ENCODE assay signal across 24 cellular contexts in the genomic region with DNA sequence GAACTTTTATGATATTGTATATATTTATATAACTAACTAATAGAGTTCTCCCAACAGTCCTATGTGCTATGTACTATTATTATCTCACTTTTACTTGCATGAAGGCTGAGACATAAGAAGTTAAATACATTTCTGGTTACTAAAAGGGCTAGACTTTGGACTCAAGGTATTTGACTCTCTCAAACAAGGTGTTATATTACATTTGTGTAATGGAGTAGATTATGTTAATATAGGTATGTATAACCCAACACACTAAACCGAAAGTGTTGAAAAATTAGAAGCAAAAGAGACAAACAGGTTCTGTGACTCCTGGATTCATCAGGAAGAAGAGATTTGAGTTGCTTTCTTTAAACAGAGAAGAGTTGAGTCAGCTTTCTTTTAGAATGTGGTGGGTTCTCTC.
A peak's percentile ranks its signal among the peaks of the same experiment; 100 is the strongest.
DNase-seq lines count a peak whose midpoint lies in the region; ATAC-seq and TF ChIP-seq lines count a peak whose summit lies in the region.
"Had no signal": no experiment of that assay in that cellular context is flagged by ENCODE, and none has a peak within 500 bp of the region (broad histone marks: within the 10 kb centered on the region; RNA-seq: fewer than 3 reads in every experiment).

No MANE protein-coding gene starts in this region.

- H3K9me3 Mint-ChIP-seq in activated CD4-positive, alpha-beta T cell treated with anti-CD3 and anti-CD28 coated beads, Interleukin-2, amount 10 ng/mL, durations not matched to agents 7 days and 5 days = no peaks in the 10 kb centered on the region
- H3K9me3 Mint-ChIP-seq: CD8-positive, alpha-beta memory T cell had no signal

- peak overlapping the region in 1 of 4 donors; percentile 19 for H3K27ac ChIP-seq in body of pancreas
- H3K27ac ChIP-seq in RWPE1 = no peak overlapping the region

- H3K4me1 ChIP-seq in body of pancreas (no peaks in the 10 kb centered on the region), mucosa of stomach (ENCODE audit: control insufficient read depth, insufficient read depth, low read length) (peaks cover 18% of the 10 kb centered on the region)
- H3K4me1 ChIP-seq: BE2C had no signal

- no peaks in the 10 kb centered on the region for H3K27me3 ChIP-seq in body of pancreas
- H3K27me3 ChIP-seq in mucosa of stomach (ENCODE audit: control insufficient read depth, insufficient read depth, low read length) = no peaks in the 10 kb centered on the region
- H3K27me3 ChIP-seq: BE2C had no signal

- POLR2A ChIA-PET in activated CD4-positive, alpha-beta T cell treated with anti-CD3 and anti-CD28 coated beads, Interleukin-2, amount 10 ng/mL, durations not matched to agents 7 days and 5 days (lab: Charles Lee) = no interaction called here
- POLR2A ChIA-PET in RWPE1 (lab: Yijun Ruan, JAX; ENCODE audit: low non-redundant PET) = no interaction called here

- H3K36me3 Mint-ChIP-seq in activated CD4-positive, alpha-beta T cell treated with anti-CD3 and anti-CD28 coated beads, Interleukin-2, amount 10 ng/mL, durations not matched to agents 7 days and 5 days (ENCODE audit: low read depth) = no peaks in the 10 kb centered on the region
- H3K36me3 Mint-ChIP-seq: CD14-positive monocyte had no signal

- intact Hi-C loops in body of pancreas (cut with DNase I) = no loop called here

- H3K4me1 Mint-ChIP-seq in activated CD4-positive, alpha-beta T cell treated with anti-CD3 and anti-CD28 coated beads, Interleukin-2, amount 10 ng/mL, durations not matched to agents 7 days and 5 days = peaks cover 2% of the 10 kb centered on the region
- H3K4me1 Mint-ChIP-seq: CD8-positive, alpha-beta memory T cell had no signal

- H3K4me3 Mint-ChIP-seq in activated CD4-positive, alpha-beta T cell treated with anti-CD3 and anti-CD28 coated beads, Interleukin-2, amount 10 ng/mL, durations not matched to agents 7 days and 5 days = no peak overlapping the region
- H3K4me3 Mint-ChIP-seq: CD8-positive, alpha-beta memory T cell had no signal

- no peak for TF ChIP-seq CTCF in body of pancreas (IDR thresholded peaks at IDR 0.05)
- TF ChIP-seq CTCF in RWPE1 (conservative IDR thresholded peaks at IDR 0.05; ENCODE audit: low read depth) = no peak

- H3K4me3 ChIP-seq in body of pancreas (no peak overlapping the region), mucosa of stomach (ENCODE audit: low read length) (no peak overlapping the region)

- peaks cover 40% of the 10 kb centered on the region for H3K27me3 Mint-ChIP-seq in activated CD4-positive, alpha-beta T cell treated with anti-CD3 and anti-CD28 coated beads, Interleukin-2, amount 10 ng/mL, durations not matched to agents 7 days and 5 days

- H3K9ac ChIP-seq in mucosa of stomach (ENCODE audit: low read length) = peak overlapping the region; percentile 24

- no peak for TF ChIP-seq POLR2A in body of pancreas (IDR thresholded peaks at IDR 0.05)

- CTCF ChIA-PET in activated CD4-positive, alpha-beta T cell treated with anti-CD3 and anti-CD28 coated beads, Interleukin-2, amount 10 ng/mL, durations not matched to agents 7 days and 5 days (lab: Charles Lee) = no interaction called here
- CTCF ChIA-PET in RWPE1 (lab: Yijun Ruan, JAX) = no interaction called here

- WGBS in body of pancreas, 2 donors = 15 to 18% methylated on average over 1 of the region's 1 CpG

- H3K27ac Mint-ChIP-seq in activated CD4-positive, alpha-beta T cell treated with anti-CD3 and anti-CD28 coated beads, Interleukin-2, amount 10 ng/mL, durations not matched to agents 7 days and 5 days = no peak overlapping the region
- H3K27ac Mint-ChIP-seq: CD14-positive monocyte; CD8-positive, alpha-beta memory T cell had no signal

- H3K9me3 ChIP-seq in body of pancreas = no peaks in the 10 kb centered on the region
- H3K9me3 ChIP-seq in mucosa of stomach (ENCODE audit: control insufficient read depth, low read length) = no peaks in the 10 kb centered on the region
- H3K9me3 ChIP-seq: BE2C had no signal

- no peaks in the 10 kb centered on the region for H3K36me3 ChIP-seq in body of pancreas (replicated peaks in 1 of 2; ENCODE audit: insufficient read depth in 1 of 2, low read depth in 2 of 2)
- no peaks in the 10 kb centered on the region for H3K36me3 ChIP-seq in mucosa of stomach (ENCODE audit: control insufficient read depth, insufficient read depth, low read length)
- H3K36me3 ChIP-seq: BE2C had no signal

- peak; percentile 36 for DNase-seq in DMS53 (lab: John Stamatoyannopoulos, UW)
- no peak for DNase-seq in DMS53 treated with DMSO at 0.1 percent for 48 hours (lab: John Stamatoyannopoulos, UW; ENCODE audit: unreplicated experiment)
- DNase-seq in HT-29 (ENCODE audit: low spot score) = peak; percentile 2
- DNase-seq in body of pancreas = no peak
- no peak for DNase-seq in activated CD4-positive, alpha-beta T cell treated with anti-CD3 and anti-CD28 coated beads, Interleukin-2, amount 10 ng/mL, durations not matched to agents 7 days and 5 days
- no peak for DNase-seq in stimulated activated naive CD4-positive, alpha-beta T cell (lab: John Stamatoyannopoulos, UW)
- no peak for DNase-seq in RWPE1 (ENCODE audit: low spot score)
- DNase-seq: 8988T; ACHN; BE2C; CD8-positive, alpha-beta memory T cell; KG1; MM.1S; NCI-H1417; NCI-H1694; NCI-H2029 treated with DMSO at 0.1 percent for 48 hours; NCI-H2171 treated with DMSO at 0.1 percent for 48 hours; NCI-H345; NCI-H510A treated with DMSO at 0.1 percent for 48 hours; NCI-H774; SHP77 treated with DMSO at 0.1 percent for 48 hours had no signal

- ATAC-seq in body of pancreas = peak; percentile 77
- ATAC-seq: Panc1 had no signal

Comparison
In these comparisons a context has a peak if more than half of its experiments do, and no peak if none do; other contexts are left out.
1. DNase-seq: peak in DMS53 (single experiment) and HT-29 (single experiment); none in DMS53 treated with DMSO at 0.1 percent for 48 hours (single experiment), body of pancreas (0 of 4), activated CD4-positive, alpha-beta T cell treated with anti-CD3 and anti-CD28 coated beads, Interleukin-2, amount 10 ng/mL, durations not matched to agents 7 days and 5 days (single experiment), stimulated activated naive CD4-positive, alpha-beta T cell (0 of 6) and RWPE1 (single experiment).